Comparison of ENCODE assay signal across 11 cellular contexts in genomic region chr19:29967623-29968022, GRCh38. TPM values are rescaled to one million over a fixed set of nuclear protein-coding genes. Genes with fewer than 3 reads are reported as not detected.
DNase-seq lines count a peak whose midpoint lies in the region; ATAC-seq, FAIRE-seq and TF ChIP-seq lines count a peak whose summit lies in the region.
"Had no signal": no experiment of that assay in that cellular context is flagged by ENCODE, and none has a peak within 500 bp of the region (broad histone marks: within the 10 kb centered on the region; RNA-seq: fewer than 3 reads in every experiment).

No MANE protein-coding gene starts in this region.

- no peak overlapping the region for H3K4me2 ChIP-seq in HepG2 (ENCODE audit: low read depth, low read length)

- POLR2A ChIA-PET in HepG2 (lab: Yijun Ruan, JAX): interaction anchor here (0.6 kb wide), 1 partner anchor 13 kb away, joined by 3 read pairs; no protein-coding TSS in a partner anchor

- no peaks in the 10 kb centered on the region for H3K36me3 Mint-ChIP-seq in activated T-helper 2 cell treated with anti-CD3 and anti-CD28 coated beads, Interferon-gamma antibody, Interleukin-2, Interleukin-4, amounts not matched to agents 10 μg/mL and 5 μg/mL and 100 μg/mL, durations not matched to agents 14 hours and 24 hours and 36 hours (ENCODE audit: low read depth)

- no peak for TF ChIP-seq RAD21 in liver (IDR thresholded peaks at IDR 0.05)
- TF ChIP-seq RAD21 in HepG2 (CRISPR knock-in tag; IDR thresholded peaks at IDR 0.05): no peak

- H3K9ac ChIP-seq in liver (ENCODE audit: low read depth in 1 of 2, low read length in 2 of 2) (no peak overlapping the region), HepG2 (ENCODE audit: insufficient read depth, low read depth, low read length) (no peak overlapping the region), SK-N-MC (ENCODE audit: insufficient read length) (no peak overlapping the region)

- TF ChIP-seq POLR2A in HepG2 (IDR thresholded peaks at IDR 0.05; ENCODE audit: insufficient read depth in 1 of 2, low read depth in 2 of 2, low read length in 2 of 2) (no peak), thyroid gland (IDR thresholded peaks at IDR 0.05) (no peak), esophagus muscularis mucosa (IDR thresholded peaks at IDR 0.05; ENCODE audit: low read depth) (no peak)

- CTCF ChIA-PET in HepG2 (lab: Yijun Ruan, JAX; ENCODE audit: low intra/inter-chr PET ratio, low total read pairs): no interaction called here

- FAIRE-seq in HepG2 (lab: Jason Lieb, UNC): no peak

- no peak for TF ChIP-seq EP300 in HepG2 (IDR thresholded peaks at IDR 0.05; ENCODE audit: low read depth in 2 of 2, low read length in 2 of 2)
- TF ChIP-seq EP300 in HepG2 (CRISPR knock-in tag; IDR thresholded peaks at IDR 0.05; ENCODE audit: borderline replicate concordance): no peak
- TF ChIP-seq EP300 in esophagus muscularis mucosa (IDR thresholded peaks at IDR 0.05): no peak

- no peaks in the 10 kb centered on the region for H3K9me3 Mint-ChIP-seq in activated T-helper 2 cell treated with anti-CD3 and anti-CD28 coated beads, Interferon-gamma antibody, Interleukin-2, Interleukin-4, amounts not matched to agents 10 μg/mL and 5 μg/mL and 100 μg/mL, durations not matched to agents 14 hours and 24 hours and 36 hours
- H3K9me3 Mint-ChIP-seq: CD4-positive, alpha-beta memory T cell had no signal

- intact Hi-C loops in HepG2 (cut with micrococcal nuclease; ENCODE audit: unreplicated experiment) (no loop called here), thyroid gland (cut with DNase I) (no loop called here), esophagus muscularis mucosa (cut with DNase I) (no loop called here)
- intact Hi-C loops in activated T-helper 2 cell treated with anti-CD3 and anti-CD28 coated beads, Interferon-gamma antibody, Interleukin-2, Interleukin-4, amounts not matched to agents 10 μg/mL and 5 μg/mL and 100 μg/mL, durations not matched to agents 14 hours and 24 hours and 36 hours (cut with micrococcal nuclease): no loop called here

- H3K27ac ChIP-seq in liver (ENCODE audit: low read depth in 1 of 2, low read length in 2 of 2): no peak overlapping the region
- no peak overlapping the region for H3K27ac ChIP-seq in HepG2 (ENCODE audit: extremely low read length, insufficient read depth, low read length)
- peak overlapping the region; percentile 10; the same call in 1 of the 2 replicates for H3K27ac ChIP-seq in SK-N-MC
- peak overlapping the region; percentile 18 to 75 (median 39) for H3K27ac ChIP-seq in thyroid gland
- H3K27ac ChIP-seq in esophagus muscularis mucosa (replicated peaks in 1 of 4): no peak overlapping the region
- H3K27ac ChIP-seq in coronary artery: no peak overlapping the region

- peaks cover 46% of the 10 kb centered on the region for H3K4me1 Mint-ChIP-seq in activated T-helper 2 cell treated with anti-CD3 and anti-CD28 coated beads, Interferon-gamma antibody, Interleukin-2, Interleukin-4, amounts not matched to agents 10 μg/mL and 5 μg/mL and 100 μg/mL, durations not matched to agents 14 hours and 24 hours and 36 hours (ENCODE audit: low read depth)

- H3K9me3 ChIP-seq in liver (ENCODE audit: control insufficient read depth in 4 of 4, low read length in 3 of 4) (no peaks in the 10 kb centered on the region), HepG2 (ENCODE audit: low read length) (no peaks in the 10 kb centered on the region), SK-N-MC (ENCODE audit: low read depth, low read length) (no peaks in the 10 kb centered on the region), thyroid gland (no peaks in the 10 kb centered on the region), esophagus muscularis mucosa (no peaks in the 10 kb centered on the region)

- no peak overlapping the region for H2AFZ ChIP-seq in HepG2 (ENCODE audit: low read length)

- ATAC-seq in HepG2: no peak

- no peak overlapping the region for H3K27ac Mint-ChIP-seq in activated T-helper 2 cell treated with anti-CD3 and anti-CD28 coated beads, Interferon-gamma antibody, Interleukin-2, Interleukin-4, amounts not matched to agents 10 μg/mL and 5 μg/mL and 100 μg/mL, durations not matched to agents 14 hours and 24 hours and 36 hours
- H3K27ac Mint-ChIP-seq: CD4-positive, alpha-beta memory T cell had no signal

- H3K27me3 Mint-ChIP-seq in activated T-helper 2 cell treated with anti-CD3 and anti-CD28 coated beads, Interferon-gamma antibody, Interleukin-2, Interleukin-4, amounts not matched to agents 10 μg/mL and 5 μg/mL and 100 μg/mL, durations not matched to agents 14 hours and 24 hours and 36 hours (ENCODE audit: low read depth): no peaks in the 10 kb centered on the region
- H3K27me3 Mint-ChIP-seq: CD4-positive, alpha-beta memory T cell had no signal

- H3K4me1 ChIP-seq in liver (ENCODE audit: control insufficient read depth in 4 of 4, insufficient read depth in 4 of 4, low read length in 3 of 4) (peaks cover 2 to 12% (median 7%) of the 10 kb centered on the region in 4 donors), HepG2 (ENCODE audit: insufficient read depth, low read length) (peaks cover 46% of the 10 kb centered on the region), thyroid gland (peaks cover 40 to 53% of the 10 kb centered on the region in 2 donors), esophagus muscularis mucosa (peaks cover 35 to 69% (median 51%) of the 10 kb centered on the region in 4 donors)

- TF ChIP-seq CTCF in liver (IDR thresholded peaks at IDR 0.05; ENCODE audit: low read depth, low read length, missing input control) (no peak), HepG2 (CRISPR knock-in tag; IDR thresholded peaks at IDR 0.05) (no peak), thyroid gland (IDR thresholded peaks at IDR 0.05) (no peak), esophagus muscularis mucosa (IDR thresholded peaks at IDR 0.05) (no peak), coronary artery (IDR thresholded peaks at IDR 0.05) (no peak)

- no peaks in the 10 kb centered on the region for H3K36me3 ChIP-seq in liver (ENCODE audit: control insufficient read depth in 4 of 4, insufficient read depth in 3 of 4, low read depth in 1 of 4, low read length in 3 of 4)
- no peaks in the 10 kb centered on the region for H3K36me3 ChIP-seq in HepG2 (replicated peaks in 1 of 2; ENCODE audit: control insufficient read depth in 1 of 2, insufficient read depth in 2 of 2, low read length in 2 of 2)
- peaks cover 2% of the 10 kb centered on the region; the same call in 1 of the 2 replicates for H3K36me3 ChIP-seq in SK-N-MC (ENCODE audit: insufficient read depth, low read length)
- no peaks in the 10 kb centered on the region for H3K36me3 ChIP-seq in thyroid gland
- no peaks in the 10 kb centered on the region for H3K36me3 ChIP-seq in esophagus muscularis mucosa

- H3K4me3 ChIP-seq in liver (ENCODE audit: low read depth in 1 of 3, low read length in 3 of 3) (no peak overlapping the region), HepG2 (replicated peaks in 1 of 3; ENCODE audit: insufficient read depth in 1 of 3, low read depth in 2 of 3, low read length in 3 of 3) (no peak overlapping the region), SK-N-MC (no peak overlapping the region), thyroid gland (replicated peaks in 1 of 3) (no peak overlapping the region), esophagus muscularis mucosa (no peak overlapping the region), coronary artery (no peak overlapping the region)

- in situ Hi-C loops in HepG2 (cut with HindIII; ENCODE audit: extremely low pct_ligation_motif_present, low pct_unique_long_range_greater_than_20kb): no loop called here

- H3K27me3 ChIP-seq in liver (ENCODE audit: control insufficient read depth in 4 of 4, insufficient read depth in 4 of 4, low read length in 3 of 4) (no peaks in the 10 kb centered on the region), HepG2 (ENCODE audit: control insufficient read depth in 1 of 2, insufficient read depth in 2 of 2, low read length in 2 of 2) (no peaks in the 10 kb centered on the region), thyroid gland (no peaks in the 10 kb centered on the region), esophagus muscularis mucosa (no peaks in the 10 kb centered on the region)

- H4K20me1 ChIP-seq in HepG2 (ENCODE audit: insufficient read depth, low read length): peaks cover 36% of the 10 kb centered on the region

- no TSS peak for BruUV-seq in HepG2 (replicated peaks; lab: Mats Ljungman, UMichigan)

- 25% methylated on average over 3 of the region's 3 CpGs for WGBS in liver
- 91% methylated on average over 3 of the region's 3 CpGs for WGBS in HepG2 (ENCODE audit: low lambda C conversion rate)
- WGBS in thyroid gland, 2 donors: 58 to 61% methylated on average over 3 of the region's 3 CpGs
- 49% methylated on average over 3 of the region's 3 CpGs for WGBS in esophagus muscularis mucosa

- peaks cover 95% of the 10 kb centered on the region for H3K79me2 ChIP-seq in HepG2 (ENCODE audit: insufficient read depth, low read length)

- no peak overlapping the region for H3K4me3 Mint-ChIP-seq in activated T-helper 2 cell treated with anti-CD3 and anti-CD28 coated beads, Interferon-gamma antibody, Interleukin-2, Interleukin-4, amounts not matched to agents 10 μg/mL and 5 μg/mL and 100 μg/mL, durations not matched to agents 14 hours and 24 hours and 36 hours (ENCODE audit: low read depth)

- no peak for DNase-seq in HepG2 (ENCODE audit: low spot score)
- DNase-seq in SK-N-MC (ENCODE audit: low read depth, low spot score): no peak
- DNase-seq in fibroblast of peridontal ligament (ENCODE audit: extremely low read depth): peak; percentile 66
- DNase-seq in thyroid gland: peak; percentile 36 to 40
- no peak for DNase-seq in activated T-helper 2 cell treated with anti-CD3 and anti-CD28 coated beads, Interferon-gamma antibody, Interleukin-2, Interleukin-4, amounts not matched to agents 10 μg/mL and 5 μg/mL and 100 μg/mL, durations not matched to agents 14 hours and 24 hours and 36 hours (ENCODE audit: low spot score)
- DNase-seq in esophagus muscularis mucosa (ENCODE audit: extremely low spot score): no peak
- no peak for DNase-seq in coronary artery (ENCODE audit: low spot score)
- DNase-seq: activated T-cell treated with anti-CD3 and anti-CD28 coated beads, Interleukin-2, amount 50 U/mL, for 48 hours; CD4-positive, alpha-beta memory T cell; T-helper 2 cell had no signal

RNA-seq across cellular contexts. Expression of gene URI1, which starts 25.6 kb away (rescaled TPM):
- total RNA-seq in liver (10 to 100 TPM; 16.2 to 29.5 TPM), HepG2 (2016; rRNA removed; fragmentation: Illumina TruSeq; extraction: Trizol) (66.6 and 67.9 TPM in 2 replicates), thyroid gland (10 to 100 TPM; 84.8 to 91.2 (median 86.3) TPM), esophagus muscularis mucosa (10 to 100 TPM; 56.4 to 67.8 (median 59.8) TPM)
- polyA plus RNA-seq in liver (10 to 100 TPM; 12.2 to 15.1 TPM), HepG2 (2011; rRNA removed) (35.4 and 43.6 TPM in 2 replicates)
- total RNA-seq in HepG2 (2016; cell fraction: cytosol; rRNA removed; fragmentation: Illumina TruSeq; extraction: Trizol; ENCODE audit: low read depth): 55.4 and 65.8 TPM in 2 replicates
- total RNA-seq in HepG2 (2016; cell fraction: insoluble cytoplasmic fraction; rRNA removed; fragmentation: Illumina TruSeq; extraction: Trizol): 59.1 and 63.0 TPM in 2 replicates
- total RNA-seq in HepG2 (2016; cell fraction: membrane; rRNA removed; fragmentation: Illumina TruSeq; extraction: Trizol): 94.1 and 96.8 TPM in 2 replicates
- total RNA-seq in HepG2 (2016; cell fraction: nucleus; rRNA removed; fragmentation: Illumina TruSeq; extraction: Trizol): 59.4 and 60.6 TPM in 2 replicates
- 17.2 and 27.7 TPM in 2 replicates for polyA plus RNA-seq in HepG2 (2011; cell fraction: cytosol; rRNA removed)
- 29.1 and 37.9 TPM in 2 replicates for polyA plus RNA-seq in HepG2 (2011; cell fraction: nucleus; rRNA removed)
- 40.6 and 47.2 TPM in 2 replicates for polyA plus RNA-seq in HepG2 (2012)
- 37.8 and 49.5 TPM in 2 replicates for polyA plus RNA-seq in HepG2 (2016; cell fraction: cytosol; fragmentation: Illumina TruSeq; extraction: Trizol; ENCODE audit: low read depth)
- polyA plus RNA-seq in HepG2 (2016; cell fraction: insoluble cytoplasmic fraction; fragmentation: Illumina TruSeq; extraction: Trizol; ENCODE audit: low read depth): 64.3 and 69.2 TPM in 2 replicates
- polyA plus RNA-seq in HepG2 (2016; cell fraction: membrane; fragmentation: Illumina TruSeq; extraction: Trizol; ENCODE audit: low read depth): 70.9 and 75.8 TPM in 2 replicates
- polyA plus RNA-seq in HepG2 (2016; cell fraction: nucleus; fragmentation: Illumina TruSeq; extraction: Trizol; ENCODE audit: insufficient read depth, low read depth): 55.9 and 58.5 TPM in 2 replicates
- polyA minus RNA-seq in HepG2 (2011; rRNA and poly(A)+ RNA removed; ENCODE audit: low replicate concordance): 20.9 and 41.9 TPM in 2 replicates
- polyA minus RNA-seq in HepG2 (2011; cell fraction: cytosol; rRNA and poly(A)+ RNA removed): 26.6 and 35.0 TPM in 2 replicates
- polyA minus RNA-seq in HepG2 (2011; cell fraction: nucleus; rRNA and poly(A)+ RNA removed): 118 and 132 TPM in 2 replicates
- total RNA-seq in activated T-helper 2 cell treated with anti-CD3 and anti-CD28 coated beads, Interferon-gamma antibody, Interleukin-2, Interleukin-4, amounts not matched to agents 10 μg/mL and 5 μg/mL and 100 μg/mL, durations not matched to agents 14 hours and 24 hours and 36 hours: 55.6 and 56.8 TPM in 2 replicates

Comparison
In these comparisons a context has a peak if more than half of its experiments do, and no peak if none do; other contexts are left out.
1. H3K27ac ChIP-seq: peak in SK-N-MC (single experiment) and thyroid gland (3 of 3); none in liver (0 of 2), HepG2 (single experiment), esophagus muscularis mucosa (0 of 4) and coronary artery (0 of 2).
2. DNase-seq: peak in fibroblast of peridontal ligament (single experiment) and thyroid gland (2 of 2); none in HepG2 (single experiment), SK-N-MC (single experiment), activated T-helper 2 cell treated with anti-CD3 and anti-CD28 coated beads, Interferon-gamma antibody, Interleukin-2, Interleukin-4, amounts not matched to agents 10 μg/mL and 5 μg/mL and 100 μg/mL, durations not matched to agents 14 hours and 24 hours and 36 hours (single experiment), esophagus muscularis mucosa (single experiment) and coronary artery (single experiment).